ENCODE assay signal across 8 cellular contexts in the genomic region with DNA sequence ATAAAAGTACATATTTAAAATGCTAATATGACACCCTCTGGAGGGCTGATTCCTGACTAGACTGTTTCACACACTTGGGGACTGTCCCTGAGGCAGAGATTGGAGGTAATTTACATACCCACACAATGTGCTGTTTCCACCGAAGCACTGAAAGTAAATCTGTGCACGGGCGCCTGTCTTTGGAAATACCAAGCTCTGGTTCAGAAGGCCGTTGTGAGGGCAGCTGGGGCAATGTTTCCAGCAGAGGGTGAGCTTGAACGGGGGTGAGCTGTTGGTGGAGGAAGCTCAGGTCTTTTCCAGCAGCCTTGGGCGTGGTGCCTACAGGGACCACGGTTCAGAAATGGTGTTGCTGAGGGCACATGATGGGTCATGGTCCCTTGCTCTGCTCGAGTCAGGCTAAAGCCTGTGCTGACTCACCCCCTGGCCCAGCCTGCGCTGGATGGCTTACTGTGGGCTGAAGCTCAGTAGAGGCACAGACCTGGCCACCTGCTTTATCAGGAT. TPM values are rescaled to one million over a fixed set of nuclear protein-coding genes. Genes with fewer than 3 reads are reported as not detected.
DNase-seq lines count a peak whose midpoint lies in the region; ATAC-seq and TF ChIP-seq lines count a peak whose summit lies in the region.

No MANE protein-coding gene starts in this region.

- no peaks in the 10 kb centered on the region for H3K9me3 ChIP-seq in CD8-positive, alpha-beta memory T cell (ENCODE audit: low read length)
- no peaks in the 10 kb centered on the region for H3K9me3 ChIP-seq in Peyer's patch
- no peaks in the 10 kb centered on the region for H3K9me3 ChIP-seq in esophagus muscularis mucosa

- peaks cover 25% of the 10 kb centered on the region for H3K4me1 ChIP-seq in CD8-positive, alpha-beta memory T cell (ENCODE audit: insufficient read depth, low read length)
- H3K4me1 ChIP-seq in Peyer's patch: peaks cover 0 to 13% (median 4%) of the 10 kb centered on the region in 4 donors
- peaks cover 18 to 57% (median 54%) of the 10 kb centered on the region in 4 donors for H3K4me1 ChIP-seq in esophagus muscularis mucosa

- BruUV-seq in MCF 10A (replicated peaks; lab: Mats Ljungman, UMichigan): no TSS peak

- WGBS in esophagus muscularis mucosa: 61% methylated on average over 9 of the region's 9 CpGs

- no peak for TF ChIP-seq EP300 in esophagus muscularis mucosa (IDR thresholded peaks at IDR 0.05)

- no peak overlapping the region for H3K27ac ChIP-seq in CD8-positive, alpha-beta memory T cell (ENCODE audit: low read depth, low read length)
- H3K27ac ChIP-seq in Peyer's patch (peak overlapping the region in 1 of 4 donors; percentile 47), esophagus muscularis mucosa (replicated peaks in 1 of 4) (peak overlapping the region; percentile 30 to 83 (median 34))

- H3K36me3 ChIP-seq in CD8-positive, alpha-beta memory T cell (ENCODE audit: insufficient read depth, low read length): no peaks in the 10 kb centered on the region
- no peaks in the 10 kb centered on the region for H3K36me3 ChIP-seq in Peyer's patch
- no peaks in the 10 kb centered on the region for H3K36me3 ChIP-seq in esophagus muscularis mucosa

- CTCF ChIA-PET in CD8-positive, alpha-beta memory T cell (lab: Charles Lee): interaction anchor here (10.9 kb wide), 1 partner anchor 132 kb away, joined by 86 read pairs; no protein-coding TSS in a partner anchor
- CTCF ChIA-PET in MCF 10A (lab: Yijun Ruan, JAX): interaction anchor here (0.5 to 9.8 kb wide), 8 partner anchors 12 to 443 kb away, joined by 3 to 62 read pairs (median 3); no protein-coding TSS in a partner anchor

- H3K4me1 Mint-ChIP-seq in CD8-positive, alpha-beta memory T cell: peaks cover 17 to 35% (median 28%) of the 10 kb centered on the region in 3 donors
- H3K4me1 Mint-ChIP-seq in MCF 10A (ENCODE audit: insufficient read depth, unreplicated experiment) (peaks cover 11% of the 10 kb centered on the region), immature natural killer cell (peaks cover 17 to 21% of the 10 kb centered on the region in 2 donors)

- H3K36me3 Mint-ChIP-seq in CD8-positive, alpha-beta memory T cell: no peaks in the 10 kb centered on the region
- no peaks in the 10 kb centered on the region for H3K36me3 Mint-ChIP-seq in MCF 10A (ENCODE audit: insufficient read depth, unreplicated experiment)
- H3K36me3 Mint-ChIP-seq in immature natural killer cell: no peaks in the 10 kb centered on the region

- intact Hi-C loops in esophagus muscularis mucosa (cut with DNase I): loop anchor here (5.0 to 10.0 kb wide), 4 partner anchors 67 to 352 kb away; a partner anchor contains a TSS
- intact Hi-C loops in MCF 10A (cut with micrococcal nuclease): loop anchor here (5.0 kb wide), 1 partner anchor 352 kb away; no protein-coding TSS in a partner anchor

- no peak for TF ChIP-seq CTCF in Peyer's patch (IDR thresholded peaks at IDR 0.05)
- no peak for TF ChIP-seq CTCF in esophagus muscularis mucosa (IDR thresholded peaks at IDR 0.05)
- no peak for TF ChIP-seq CTCF in MCF 10A (IDR thresholded peaks at IDR 0.05; ENCODE audit: unreplicated experiment)

- peak overlapping the region in 5 of 8 donors; percentile 17 to 66 (median 42) for H3K27ac Mint-ChIP-seq in CD8-positive, alpha-beta memory T cell
- H3K27ac Mint-ChIP-seq in MCF 10A (ENCODE audit: low read depth, unreplicated experiment) (no peak overlapping the region), immature natural killer cell (no peak overlapping the region)

- no peaks in the 10 kb centered on the region for H3K9me3 Mint-ChIP-seq in CD8-positive, alpha-beta memory T cell
- no peaks in the 10 kb centered on the region for H3K9me3 Mint-ChIP-seq in MCF 10A (ENCODE audit: unreplicated experiment)
- no peaks in the 10 kb centered on the region for H3K9me3 Mint-ChIP-seq in immature natural killer cell

- peaks cover 1 to 3% of the 10 kb centered on the region in 2 donors for H3K27me3 Mint-ChIP-seq in CD8-positive, alpha-beta memory T cell
- H3K27me3 Mint-ChIP-seq in MCF 10A (ENCODE audit: insufficient read depth, unreplicated experiment) (no peaks in the 10 kb centered on the region), immature natural killer cell (ENCODE audit: low read depth in 3 of 3) (peaks cover 0 to 3% (median 3%) of the 10 kb centered on the region in 3 donors)

- POLR2A ChIA-PET in CD8-positive, alpha-beta memory T cell (lab: Charles Lee): no interaction called here
- POLR2A ChIA-PET in MCF 10A (lab: Yijun Ruan, JAX): no interaction called here

- DNase-seq in CD8-positive, alpha-beta memory T cell: no peak
- peak in 2 of 3 donors; percentile 56 to 66 for DNase-seq in Peyer's patch
- DNase-seq in esophagus muscularis mucosa (ENCODE audit: extremely low spot score): no peak
- peak; percentile 13 for DNase-seq in stromal cell of bone marrow (ENCODE audit: low read depth)
- no peak for DNase-seq in MCF 10A (ENCODE audit: unreplicated experiment)
- DNase-seq in immature natural killer cell: no peak
- DNase-seq in NCI-H226: no peak

- H3K4me3 Mint-ChIP-seq in CD8-positive, alpha-beta memory T cell: no peak overlapping the region
- H3K4me3 Mint-ChIP-seq in MCF 10A (ENCODE audit: unreplicated experiment) (no peak overlapping the region), immature natural killer cell (no peak overlapping the region)

- H3K4me3 ChIP-seq in CD8-positive, alpha-beta memory T cell (ENCODE audit: low read length): no peak overlapping the region
- no peak overlapping the region for H3K4me3 ChIP-seq in Peyer's patch
- no peak overlapping the region for H3K4me3 ChIP-seq in esophagus muscularis mucosa

- TF ChIP-seq POLR2A in Peyer's patch (IDR thresholded peaks at IDR 0.05) (no peak), esophagus muscularis mucosa (IDR thresholded peaks at IDR 0.05; ENCODE audit: low read depth) (no peak)

- ATAC-seq in GM21447 (IDR thresholded peaks at IDR 0.05; ENCODE audit: unreplicated experiment): peak; percentile 59

- no peaks in the 10 kb centered on the region for H3K27me3 ChIP-seq in CD8-positive, alpha-beta memory T cell (ENCODE audit: insufficient read depth, low read length, poor library complexity, severe bottlenecking)
- H3K27me3 ChIP-seq in Peyer's patch: no peaks in the 10 kb centered on the region
- no peaks in the 10 kb centered on the region for H3K27me3 ChIP-seq in esophagus muscularis mucosa

RNA-seq across cellular contexts. Expression of a gene that starts 25.8 kb away (rescaled TPM):
- not detected for total RNA-seq in CD8-positive, alpha-beta memory T cell
- polyA plus RNA-seq in CD8-positive, alpha-beta memory T cell: not detected
- total RNA-seq in Peyer's patch (10 to 100 TPM; 24.8 to 61.7 (median 36.1) TPM), esophagus muscularis mucosa (10 to 100 TPM in 3 of 4 donors, 1 to 10 TPM in 1; 9.1 to 38.6 (median 12.5) TPM), MCF 10A (2022) (not detected in 2 replicates)
- polyA plus RNA-seq in immature natural killer cell: not detected

Comparison
In these comparisons a context has a peak if more than half of its experiments do, and no peak if none do; other contexts are left out.
1. DNase-seq: peak in Peyer's patch (2 of 3) and stromal cell of bone marrow (single experiment); none in CD8-positive, alpha-beta memory T cell (0 of 5), esophagus muscularis mucosa (single experiment), MCF 10A (single experiment), immature natural killer cell (0 of 3) and NCI-H226 (single experiment).
2. H3K27ac Mint-ChIP-seq: peak in CD8-positive, alpha-beta memory T cell (5 of 8); none in MCF 10A (single experiment) and immature natural killer cell (0 of 6).